In genomic region chr5:76673125-76673524, GRCh38 we compare ENCODE assay signal across 29 cellular contexts. TPM values are rescaled to one million over a fixed set of nuclear protein-coding genes. Genes with fewer than 3 reads are reported as not detected.
"Had no signal": no experiment of that assay in that cellular context is flagged by ENCODE, and none has a peak within 500 bp of the region (broad histone marks: within the 10 kb centered on the region; RNA-seq: fewer than 3 reads in every experiment).

No MANE protein-coding gene starts in this region.

- H3K4me3 ChIP-seq: gastrocnemius medialis, left lung, ovary, psoas muscle, sigmoid colon, spleen, suprapubic skin, vagina had no signal

- H3K27ac ChIP-seq: epithelial cell of prostate, gastrocnemius medialis, ovary, psoas muscle, sigmoid colon, spleen, suprapubic skin, vagina had no signal

- H3K9me3 Mint-ChIP-seq: dendritic cell treated with granulocyte-macrophage colony-stimulating factor and Interleukin-4, amounts not matched to agents 40 ng/mL and 50 ng/mL, for 4 days; endodermal cell; mesothelial cell of epicardium; naive thymus-derived CD4-positive, alpha-beta T cell; stimulated activated naive B cell treated with anti-CD40 and anti-IgM and Interleukin-4, amounts not matched to agents 10 μg/mL and 1 μg/mL and 100 μg/mL, for 72 hours; stimulated activated naive CD8-positive, alpha-beta T cell treated with anti-CD3 and anti-CD28 coated beads, Interleukin-15, amount 100 ng/mL, for 72 hours had no signal

- H3K27me3 Mint-ChIP-seq: dendritic cell treated with granulocyte-macrophage colony-stimulating factor and Interleukin-4, amounts not matched to agents 40 ng/mL and 50 ng/mL, for 4 days; naive thymus-derived CD4-positive, alpha-beta T cell; stimulated activated naive B cell treated with anti-CD40 and anti-IgM and Interleukin-4, amounts not matched to agents 10 μg/mL and 1 μg/mL and 100 μg/mL, for 72 hours; stimulated activated naive CD8-positive, alpha-beta T cell treated with anti-CD3 and anti-CD28 coated beads, Interleukin-15, amount 100 ng/mL, for 72 hours had no signal

- H3K4me1 Mint-ChIP-seq: endodermal cell; naive thymus-derived CD4-positive, alpha-beta T cell; stimulated activated naive B cell treated with anti-CD40 and anti-IgM and Interleukin-4, amounts not matched to agents 10 μg/mL and 1 μg/mL and 100 μg/mL, for 72 hours; stimulated activated naive CD8-positive, alpha-beta T cell treated with anti-CD3 and anti-CD28 coated beads, Interleukin-15, amount 100 ng/mL, for 72 hours had no signal

- H3K27ac Mint-ChIP-seq: dendritic cell treated with granulocyte-macrophage colony-stimulating factor and Interleukin-4, amounts not matched to agents 40 ng/mL and 50 ng/mL, for 4 days; endodermal cell; mesothelial cell of epicardium; naive thymus-derived CD4-positive, alpha-beta T cell; nephron progenitor cell; stimulated activated naive B cell treated with anti-CD40 and anti-IgM and Interleukin-4, amounts not matched to agents 10 μg/mL and 1 μg/mL and 100 μg/mL, for 72 hours had no signal

- H3K4me3 Mint-ChIP-seq: dendritic cell treated with granulocyte-macrophage colony-stimulating factor and Interleukin-4, amounts not matched to agents 40 ng/mL and 50 ng/mL, for 4 days; endodermal cell; mesothelial cell of epicardium; naive thymus-derived CD4-positive, alpha-beta T cell; nephron progenitor cell; stimulated activated naive B cell treated with anti-CD40 and anti-IgM and Interleukin-4, amounts not matched to agents 10 μg/mL and 1 μg/mL and 100 μg/mL, for 72 hours; stimulated activated naive CD8-positive, alpha-beta T cell treated with anti-CD3 and anti-CD28 coated beads, Interleukin-15, amount 100 ng/mL, for 72 hours had no signal

- H3K4me1 ChIP-seq: gastrocnemius medialis, left lung, psoas muscle, sigmoid colon, spleen, suprapubic skin, vagina had no signal

- FAIRE-seq: colon, kidney had no signal

- DNase-seq: effector CD8-positive, alpha-beta T cell; endodermal cell; foreskin fibroblast; gastrocnemius medialis; head of caudate nucleus; kidney; left lung; mesenchymal stem cell; naive thymus-derived CD4-positive, alpha-beta T cell; nephron progenitor cell; occipital lobe; ovary; posterior cingulate gyrus; psoas muscle; right cardiac atrium; sigmoid colon; spleen; stimulated activated naive B cell treated with anti-CD40 and anti-IgM and Interleukin-4, amounts not matched to agents 10 μg/mL and 1 μg/mL and 100 μg/mL, for 72 hours; stimulated activated naive CD8-positive, alpha-beta T cell treated with anti-CD3 and anti-CD28 coated beads, Interleukin-15, amount 100 ng/mL, for 72 hours; trophoblast cell had no signal

- H3K27me3 ChIP-seq: gastrocnemius medialis, left lung, ovary, sigmoid colon, spleen, suprapubic skin, vagina had no signal

- ATAC-seq: esophagus mucosa; gastrocnemius medialis; left lung; naive thymus-derived CD4-positive, alpha-beta T cell; psoas muscle; right cardiac atrium; stimulated activated naive B cell treated with anti-CD40 and anti-IgM and Interleukin-4, amounts not matched to agents 10 μg/mL and 1 μg/mL and 100 μg/mL, for 72 hours; stimulated activated naive CD8-positive, alpha-beta T cell treated with anti-CD3 and anti-CD28 coated beads, Interleukin-15, amount 100 ng/mL, for 72 hours had no signal

- H3K36me3 ChIP-seq: gastrocnemius medialis, ovary, sigmoid colon, vagina had no signal

- H3K9me3 ChIP-seq: gastrocnemius medialis, left lung, ovary, psoas muscle, sigmoid colon, spleen, suprapubic skin, vagina had no signal

RNA-seq across cellular contexts. Expression of gene F2RL2, which starts 49.9 kb away (rescaled TPM):
- total RNA-seq: gastrocnemius medialis; lung microvascular endothelial cell; naive thymus-derived CD4-positive, alpha-beta T cell; psoas muscle; ureter; vagina had no signal
- polyA plus RNA-seq: psoas muscle had no signal
